11 cellular contexts compared by ENCODE assay signal in the genomic region with DNA sequence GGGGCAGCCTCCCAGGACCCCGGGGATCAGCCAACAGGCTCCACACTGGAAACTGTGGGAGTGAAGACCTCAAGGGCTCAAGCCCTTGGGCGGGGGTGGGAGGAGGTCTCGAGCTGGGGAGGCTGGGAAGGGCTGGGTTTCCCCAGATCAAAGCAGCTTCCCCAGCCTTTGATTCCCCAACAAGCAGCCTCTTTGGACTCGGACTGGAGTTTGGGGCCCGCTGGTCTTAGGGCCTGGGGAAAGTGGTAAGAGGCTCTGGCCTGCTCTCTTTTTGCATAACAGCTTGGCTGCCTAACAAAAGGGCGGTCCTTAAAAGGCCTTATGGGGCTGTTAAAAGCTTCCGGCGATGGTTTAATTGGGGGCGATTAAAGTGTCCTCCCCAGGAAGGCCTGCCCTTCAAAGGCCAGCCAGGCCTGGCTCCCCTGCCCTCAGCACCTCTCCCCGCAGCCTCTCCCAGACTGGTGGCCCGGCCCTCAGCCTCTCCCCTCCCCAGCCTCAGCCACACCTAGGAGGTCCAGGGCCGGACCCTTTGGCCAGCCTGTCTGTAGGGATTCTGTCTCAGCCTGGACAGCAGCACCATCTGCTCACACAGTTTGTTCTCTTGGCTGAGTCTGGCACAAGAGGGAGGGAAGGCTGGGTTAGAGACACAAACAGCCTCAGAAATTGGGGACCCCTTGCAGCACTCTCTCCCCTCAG. TPM values are rescaled to one million over a fixed set of nuclear protein-coding genes. Genes with fewer than 3 reads are reported as not detected.
DNase-seq lines count a peak whose midpoint lies in the region; ATAC-seq and TF ChIP-seq lines count a peak whose summit lies in the region.
"Had no signal": no experiment of that assay in that cellular context is flagged by ENCODE, and none has a peak within 500 bp of the region (broad histone marks: within the 10 kb centered on the region; RNA-seq: fewer than 3 reads in every experiment).

No MANE protein-coding gene starts in this region.

- H3K27me3 ChIP-seq in right atrium auricular region (no peaks in the 10 kb centered on the region), heart right ventricle (no peaks in the 10 kb centered on the region), A673 (replicated peaks; ENCODE audit: insufficient read depth, low read depth, low read length, poor library complexity) (no peaks in the 10 kb centered on the region)

- no peak overlapping the region for H3K4me3 Mint-ChIP-seq in nephron progenitor cell

- DNase-seq in Right ventricle myocardium superior (peak; percentile 55), right atrium auricular region (ENCODE audit: low spot score) (no peak), heart right ventricle (no peak), nephron progenitor cell (no peak), A673 (ENCODE audit: low spot score) (no peak)
- DNase-seq: activated effector memory CD4-positive, alpha-beta T cell treated with anti-CD3 and anti-CD28 coated beads, Interleukin-2, amount 50 U/mL, for 16 hours; Kasumi-1; midbrain had no signal

- POLR2A ChIA-PET in A673 (lab: Charles Lee; ENCODE audit: low non-redundant PET): no interaction called here

- H3K27ac ChIP-seq in right atrium auricular region (no peak overlapping the region), heart right ventricle (peak overlapping the region in 3 of 10 donors; percentile 9 to 64 (median 25)), A673 (ENCODE audit: low read depth, low read length, poor library complexity, severe bottlenecking) (no peak overlapping the region)

- H3K27ac Mint-ChIP-seq in nephron progenitor cell: peak overlapping the region; percentile 16

- H3K4me1 Mint-ChIP-seq in nephron progenitor cell: peaks cover 55% of the 10 kb centered on the region

- CTCF ChIA-PET in A673 (lab: Charles Lee): no interaction called here

- H3K27me3 Mint-ChIP-seq in nephron progenitor cell (ENCODE audit: low read depth, poor library complexity): peaks cover 4% of the 10 kb centered on the region

- H3K4me3 ChIP-seq in right atrium auricular region (no peak overlapping the region), heart right ventricle (no peak overlapping the region), A673 (ENCODE audit: low read depth, low read length, poor library complexity, severe bottlenecking) (no peak overlapping the region)

- intact Hi-C loops in Right ventricle myocardium superior (cut with DNase I): no loop called here
- intact Hi-C loops in heart right ventricle (cut with DNase I): no loop called here
- intact Hi-C loops in A673 (cut with micrococcal nuclease; ENCODE audit: unreplicated experiment): no loop called here

- TF ChIP-seq CTCF in right atrium auricular region (IDR thresholded peaks at IDR 0.05) (no peak), heart right ventricle (IDR thresholded peaks at IDR 0.05) (no peak), nephron progenitor cell (IDR thresholded peaks at IDR 0.05) (no peak), A673 (conservative IDR thresholded peaks at IDR 0.05; ENCODE audit: low read depth, low read length) (no peak)

- no peaks in the 10 kb centered on the region for H3K9me3 Mint-ChIP-seq in nephron progenitor cell

- ATAC-seq in Right ventricle myocardium superior (ENCODE audit: poor library complexity) (peak; percentile 75), heart right ventricle (peak in 7 of 8 donors; percentile 15 to 60 (median 29)), HG03139 (IDR thresholded peaks at IDR 0.05; ENCODE audit: unreplicated experiment) (no peak), GM18505 (IDR thresholded peaks at IDR 0.05; ENCODE audit: unreplicated experiment) (no peak), HG03108 (IDR thresholded peaks at IDR 0.05; ENCODE audit: unreplicated experiment) (no peak)

- no TSS peak for BruUV-seq in A673 (replicated peaks; lab: Mats Ljungman, UMichigan)

- WGBS in heart right ventricle, 2 donors: 67 to 81% methylated on average over 12 of the region's 12 CpGs

- H3K36me3 ChIP-seq in right atrium auricular region (no peaks in the 10 kb centered on the region), heart right ventricle (no peaks in the 10 kb centered on the region), A673 (ENCODE audit: insufficient read depth, low read length, poor library complexity, severe bottlenecking) (no peaks in the 10 kb centered on the region)

- no peaks in the 10 kb centered on the region for H3K36me3 Mint-ChIP-seq in nephron progenitor cell (ENCODE audit: low read depth)

- no peak for TF ChIP-seq POLR2A in GM18505 (IDR thresholded peaks at IDR 0.05; ENCODE audit: borderline replicate concordance, extremely low read depth, insufficient read depth, insufficient read length)

- no peaks in the 10 kb centered on the region for H3K9me3 ChIP-seq in right atrium auricular region
- no peaks in the 10 kb centered on the region for H3K9me3 ChIP-seq in heart right ventricle
- no peaks in the 10 kb centered on the region for H3K9me3 ChIP-seq in A673 (ENCODE audit: low read depth, low read length, poor library complexity, severe bottlenecking)

- peaks cover 0 to 4% of the 10 kb centered on the region in 2 donors for H3K4me1 ChIP-seq in right atrium auricular region
- peaks cover 0 to 29% (median 0%) of the 10 kb centered on the region in 9 donors for H3K4me1 ChIP-seq in heart right ventricle
- no peaks in the 10 kb centered on the region for H3K4me1 ChIP-seq in A673 (ENCODE audit: insufficient read depth, low read length, poor library complexity, severe bottlenecking)

RNA-seq across cellular contexts. Expression of a gene that starts 39.6 kb away (rescaled TPM):
- total RNA-seq in Right ventricle myocardium superior: 45.0 TPM
- 10 to 100 TPM; 43.2 to 47.3 TPM for total RNA-seq in right atrium auricular region
- total RNA-seq in heart right ventricle: 10 to 100 TPM; 34.4 to 69.6 (median 42.3) TPM
- polyA plus RNA-seq in heart right ventricle: 10 to 100 TPM; 26.8 to 53.2 TPM
- 20.4 and 23.4 TPM in 2 replicates for total RNA-seq in A673 (2021)

Comparison
In these comparisons a context has a peak if more than half of its experiments do, and no peak if none do; other contexts are left out.
1. ATAC-seq: peak in Right ventricle myocardium superior (single experiment) and heart right ventricle (7 of 8); none in HG03139 (single experiment), GM18505 (single experiment) and HG03108 (single experiment).